ENCODE assay signal across 1 cellular context in genomic region chr4:183444149-183444952, GRCh38.
TF ChIP-seq lines count a peak whose summit lies in the region.

Gene CDKN2AIP, plus strand, starts transcription at chr4:183444636. Its CDS starts 162 bp downstream, at chr4:183444798.

TF ChIP-seq in WTC11, 78 proteins besides CTCF, POLR2A, EP300 and RAD21 (continued from another document):
- TF ChIP-seq ATF2 (CRISPR knock-in tag; IDR thresholded peaks at IDR 0.05; ENCODE audit: borderline replicate concordance, low read depth), result no peak
- TF ChIP-seq RELA (CRISPR knock-in tag; IDR thresholded peaks at IDR 0.05; ENCODE audit: borderline replicate concordance), result no peak; the same call in 1 of the 2 replicates
- peak; percentile 8; the same call in 1 of the 2 replicates for TF ChIP-seq FOXP4 (CRISPR knock-in tag; IDR thresholded peaks at IDR 0.05)
- TF ChIP-seq FOXP1 (CRISPR knock-in tag; IDR thresholded peaks at IDR 0.05; ENCODE audit: borderline replicate concordance), result peak; percentile 52; the same call in 1 of the 2 replicates
- TF ChIP-seq FOXK1 (CRISPR knock-in tag; IDR thresholded peaks at IDR 0.05), result 0 out of 2 replicates have a peak, but pooled peaks have one; percentile 62
- TF ChIP-seq ELF4 (CRISPR knock-in tag; IDR thresholded peaks at IDR 0.05; ENCODE audit: low read depth), result peak; percentile 23; the same call in 1 of the 2 replicates
- peak; percentile 65; the same call in 1 of the 2 replicates for TF ChIP-seq ZBTB21 (CRISPR knock-in tag; IDR thresholded peaks at IDR 0.05; ENCODE audit: borderline replicate concordance)
- TF ChIP-seq IRF1 (CRISPR knock-in tag; IDR thresholded peaks at IDR 0.05), result no peak
- TF ChIP-seq USF2 (CRISPR knock-in tag; IDR thresholded peaks at IDR 0.05), result peak; percentile 49
- TF ChIP-seq E2F1 (CRISPR knock-in tag; IDR thresholded peaks at IDR 0.05), result peak; percentile 57; the same call in 1 of the 2 replicates
- TF ChIP-seq MXD4 (CRISPR knock-in tag; IDR thresholded peaks at IDR 0.05; ENCODE audit: borderline replicate concordance), result no peak
